14 cellular contexts compared by ENCODE assay signal in genomic region chr2:64679673-64680425, GRCh38. TPM values are rescaled to one million over a fixed set of nuclear protein-coding genes. Genes with fewer than 3 reads are reported as not detected.
DNase-seq lines count a peak whose midpoint lies in the region; TF ChIP-seq lines count a peak whose summit lies in the region.
"Had no signal": no experiment of that assay in that cellular context is flagged by ENCODE, and none has a peak within 500 bp of the region (broad histone marks: within the 10 kb centered on the region; RNA-seq: fewer than 3 reads in every experiment).

No MANE protein-coding gene starts in this region.

- H3K4me3 ChIP-seq in GM23248: no peak overlapping the region
- H3K4me3 ChIP-seq: vagina had no signal

- BruUV-seq in Calu3 (replicated peaks; lab: Mats Ljungman, UMichigan): no TSS peak

- H3K27ac Mint-ChIP-seq in activated T-helper 2 cell treated with anti-CD3 and anti-CD28 coated beads, Interferon-gamma antibody, Interleukin-2, Interleukin-4, amounts not matched to agents 10 μg/mL and 5 μg/mL and 100 μg/mL, durations not matched to agents 14 hours and 24 hours and 36 hours: peak overlapping the region; percentile 93
- H3K27ac Mint-ChIP-seq in nephron (peak overlapping the region; percentile 73 to 85 (median 77)), Calu3 (ENCODE audit: unreplicated experiment) (no peak overlapping the region)
- H3K27ac Mint-ChIP-seq: stimulated activated naive B cell treated with anti-CD40 and anti-IgM and Interleukin-4, amounts not matched to agents 10 μg/mL and 1 μg/mL and 100 μg/mL, for 72 hours had no signal

- H3K4me2 ChIP-seq in GM23248 (ENCODE audit: unreplicated experiment): no peak overlapping the region

- H3K4me1 Mint-ChIP-seq in activated T-helper 2 cell treated with anti-CD3 and anti-CD28 coated beads, Interferon-gamma antibody, Interleukin-2, Interleukin-4, amounts not matched to agents 10 μg/mL and 5 μg/mL and 100 μg/mL, durations not matched to agents 14 hours and 24 hours and 36 hours (ENCODE audit: low read depth): peaks cover 59% of the 10 kb centered on the region
- peaks cover 44% of the 10 kb centered on the region for H3K4me1 Mint-ChIP-seq in nephron
- peaks cover 8% of the 10 kb centered on the region for H3K4me1 Mint-ChIP-seq in Calu3 (ENCODE audit: low read depth, unreplicated experiment)

- peak overlapping the region; percentile 61 for H3K4me3 Mint-ChIP-seq in activated T-helper 2 cell treated with anti-CD3 and anti-CD28 coated beads, Interferon-gamma antibody, Interleukin-2, Interleukin-4, amounts not matched to agents 10 μg/mL and 5 μg/mL and 100 μg/mL, durations not matched to agents 14 hours and 24 hours and 36 hours (ENCODE audit: low read depth)
- H3K4me3 Mint-ChIP-seq in nephron (peak overlapping the region in 1 of 3 experiments; percentile 25), Calu3 (ENCODE audit: low read depth, unreplicated experiment) (no peak overlapping the region)
- H3K4me3 Mint-ChIP-seq: stimulated activated naive B cell treated with anti-CD40 and anti-IgM and Interleukin-4, amounts not matched to agents 10 μg/mL and 1 μg/mL and 100 μg/mL, for 72 hours had no signal

- no peaks in the 10 kb centered on the region for H3K9me3 ChIP-seq in GM23248 (ENCODE audit: low read depth)
- H3K9me3 ChIP-seq: neutrophil, vagina had no signal

- WGBS in GM23248 (ENCODE audit: low coverage in 1 of 2, low lambda C conversion rate in 2 of 2, missing lambda C conversion rate in 2 of 2), 2 experiments: 31 to 40% methylated on average over 6 of the region's 6 CpGs

- peaks cover 8% of the 10 kb centered on the region for H3K36me3 Mint-ChIP-seq in activated T-helper 2 cell treated with anti-CD3 and anti-CD28 coated beads, Interferon-gamma antibody, Interleukin-2, Interleukin-4, amounts not matched to agents 10 μg/mL and 5 μg/mL and 100 μg/mL, durations not matched to agents 14 hours and 24 hours and 36 hours (ENCODE audit: low read depth)
- H3K36me3 Mint-ChIP-seq in nephron (ENCODE audit: low read depth): no peaks in the 10 kb centered on the region
- H3K36me3 Mint-ChIP-seq in Calu3 (ENCODE audit: insufficient read depth, unreplicated experiment): no peaks in the 10 kb centered on the region

- H4K20me1 ChIP-seq in GM23248 (ENCODE audit: insufficient read depth): no peaks in the 10 kb centered on the region

- no peak for TF ChIP-seq CTCF in nephron (IDR thresholded peaks at IDR 0.05; ENCODE audit: unreplicated experiment in 3 of 3)
- TF ChIP-seq CTCF in Calu3 (IDR thresholded peaks at IDR 0.05; ENCODE audit: unreplicated experiment): no peak

- CTCF ChIA-PET in Calu3 (lab: Charles Lee): no interaction called here

- H3K36me3 ChIP-seq in GM23248 (ENCODE audit: low read depth): no peaks in the 10 kb centered on the region
- H3K36me3 ChIP-seq: neutrophil, vagina had no signal

- peaks cover 20% of the 10 kb centered on the region for H3F3A ChIP-seq in GM23248 (ENCODE audit: insufficient read depth)

- peak overlapping the region; percentile 9; the same call in 1 of the 2 replicates for H2AFZ ChIP-seq in GM23248

- H3K27me3 Mint-ChIP-seq in activated T-helper 2 cell treated with anti-CD3 and anti-CD28 coated beads, Interferon-gamma antibody, Interleukin-2, Interleukin-4, amounts not matched to agents 10 μg/mL and 5 μg/mL and 100 μg/mL, durations not matched to agents 14 hours and 24 hours and 36 hours (ENCODE audit: low read depth): no peaks in the 10 kb centered on the region
- no peaks in the 10 kb centered on the region for H3K27me3 Mint-ChIP-seq in nephron (ENCODE audit: low read depth)
- H3K27me3 Mint-ChIP-seq in Calu3 (ENCODE audit: unreplicated experiment): no peaks in the 10 kb centered on the region
- H3K27me3 Mint-ChIP-seq: stimulated activated naive B cell treated with anti-CD40 and anti-IgM and Interleukin-4, amounts not matched to agents 10 μg/mL and 1 μg/mL and 100 μg/mL, for 72 hours had no signal

- H3K27me3 ChIP-seq in GM23248 (replicated peaks; ENCODE audit: insufficient read depth): no peaks in the 10 kb centered on the region
- H3K27me3 ChIP-seq: neutrophil, vagina had no signal

- no peak for DNase-seq in GM23248
- DNase-seq in NCI-H2107 treated with DMSO at 0.1 percent for 48 hours (lab: John Stamatoyannopoulos, UW; ENCODE audit: unreplicated experiment): peak; percentile 66
- no peak for DNase-seq in activated T-helper 2 cell treated with anti-CD3 and anti-CD28 coated beads, Interferon-gamma antibody, Interleukin-2, Interleukin-4, amounts not matched to agents 10 μg/mL and 5 μg/mL and 100 μg/mL, durations not matched to agents 14 hours and 24 hours and 36 hours (ENCODE audit: low spot score)
- no peak for DNase-seq in Calu3
- no peak for DNase-seq in NCI-H226
- DNase-seq in ureter (ENCODE audit: low spot score): no peak
- DNase-seq: activated T-cell treated with anti-CD3 and anti-CD28 coated beads, Interleukin-2, amount 50 U/mL, for 1 hour; DMS53; mammary epithelial cell; small intestine; stimulated activated naive B cell treated with anti-CD40 and anti-IgM and Interleukin-4, amounts not matched to agents 10 μg/mL and 1 μg/mL and 100 μg/mL, for 72 hours had no signal

- intact Hi-C loops in activated T-helper 2 cell treated with anti-CD3 and anti-CD28 coated beads, Interferon-gamma antibody, Interleukin-2, Interleukin-4, amounts not matched to agents 10 μg/mL and 5 μg/mL and 100 μg/mL, durations not matched to agents 14 hours and 24 hours and 36 hours (cut with micrococcal nuclease): loop anchor here (1.0 to 2.0 kb wide), 5 partner anchors 19 to 354 kb away; no protein-coding TSS in a partner anchor
- intact Hi-C loops in Calu3 (cut with micrococcal nuclease; ENCODE audit: unreplicated experiment): no loop called here

- no peak overlapping the region for H3K27ac ChIP-seq in GM23248
- H3K27ac ChIP-seq: neutrophil had no signal

- no peaks in the 10 kb centered on the region for H3K9me3 Mint-ChIP-seq in activated T-helper 2 cell treated with anti-CD3 and anti-CD28 coated beads, Interferon-gamma antibody, Interleukin-2, Interleukin-4, amounts not matched to agents 10 μg/mL and 5 μg/mL and 100 μg/mL, durations not matched to agents 14 hours and 24 hours and 36 hours
- H3K9me3 Mint-ChIP-seq in nephron (no peaks in the 10 kb centered on the region), Calu3 (ENCODE audit: low read depth, unreplicated experiment) (no peaks in the 10 kb centered on the region)

- no peaks in the 10 kb centered on the region for H3K9me2 ChIP-seq in GM23248 (ENCODE audit: insufficient read depth)

- H3K79me2 ChIP-seq in GM23248 (ENCODE audit: insufficient read depth): peaks cover 26% of the 10 kb centered on the region

- H3K9ac ChIP-seq in GM23248: no peak overlapping the region

- in situ Hi-C loops in GM23248 (cut with MboI): no loop called here

- peaks cover 15% of the 10 kb centered on the region for H3K4me1 ChIP-seq in GM23248 (ENCODE audit: insufficient read depth)

RNA-seq across cellular contexts. Expression of gene SERTAD2, which starts 26.1 kb away (rescaled TPM):
- total RNA-seq in GM23248 (2014; rRNA removed; shearing (Covaris generic)): 18.5 and 21.0 TPM in 2 replicates
- 26.8 and 30.0 TPM in 2 replicates for polyA plus RNA-seq in GM23248 (2016; fragmentation: Nextera tagmentation; extraction: Ambion mirVana)
- total RNA-seq in activated T-helper 2 cell treated with anti-CD3 and anti-CD28 coated beads, Interferon-gamma antibody, Interleukin-2, Interleukin-4, amounts not matched to agents 10 μg/mL and 5 μg/mL and 100 μg/mL, durations not matched to agents 14 hours and 24 hours and 36 hours: 29.2 and 31.0 TPM in 2 replicates
- total RNA-seq in Calu3 (2022): 19.2 and 19.4 TPM in 2 replicates
- total RNA-seq in ureter: 23.1 TPM
